Comparison of ENCODE assay signal across 1 cellular context in genomic region chr6:90537723-90538407, GRCh38.
A peak's percentile ranks its signal among the peaks of the same experiment; 100 is the strongest.
TF ChIP-seq lines count a peak whose summit lies in the region.

No MANE protein-coding gene starts in this region.

TF ChIP-seq in HEK293, 187 proteins besides CTCF, POLR2A, EP300 and RAD21 (continued from another document):
- peak; percentile 55; the same call in 1 of the 2 replicates for TF ChIP-seq HIC1 (tag by site-specific recombination; IDR thresholded peaks at IDR 0.05)
- TF ChIP-seq ZXDB (tag by site-specific recombination; IDR thresholded peaks at IDR 0.05) = peak; percentile 43; the same call in 1 of the 2 replicates
- peak; percentile 45 for TF ChIP-seq PRDM10 (tag by site-specific recombination; IDR thresholded peaks at IDR 0.05)
- TF ChIP-seq BCL11B (tag by site-specific recombination; IDR thresholded peaks at IDR 0.05; ENCODE audit: low read depth) = no peak
- TF ChIP-seq YY1 (tag by site-specific recombination; IDR thresholded peaks at IDR 0.05) = no peak
- TF ChIP-seq ZNF398 (tag by site-specific recombination; IDR thresholded peaks at IDR 0.05) = 0 out of 2 replicates have a peak, but pooled peaks have one; percentile 8
- TF ChIP-seq ZNF2 (tag by site-specific recombination; IDR thresholded peaks at IDR 0.05) = 0 out of 2 replicates have a peak, but pooled peaks have one; percentile 25
- TF ChIP-seq ZNF366 (tag by site-specific recombination; conservative IDR thresholded peaks at IDR 0.05) = peak; percentile 67
TF ChIP-seq in HEK293: peak in this region for 24.
